Comparison of ENCODE assay signal across 16 cellular contexts in genomic region chr2:19617251-19617650, GRCh38.
"Had no signal": no experiment of that assay in that cellular context is flagged by ENCODE, and none has a peak within 500 bp of the region (broad histone marks: within the 10 kb centered on the region; RNA-seq: fewer than 3 reads in every experiment).

No MANE protein-coding gene starts in this region.

- ATAC-seq: activated T-helper 17 cell treated with anti-CD3 and anti-CD28 coated beads, Interleukin-2, amount 50 U/mL, for 72 hours; left ventricle myocardium superior; stimulated activated naive CD8-positive, alpha-beta T cell treated with anti-CD3 and anti-CD28 coated beads, Interleukin-15, amount 100 ng/mL, for 72 hours; upper lobe of right lung had no signal

- H3K36me3 ChIP-seq: neural progenitor cell, upper lobe of right lung had no signal

- H3K4me3 ChIP-seq: hepatocyte, neural progenitor cell, testis, upper lobe of right lung had no signal

- H3K27me3 Mint-ChIP-seq: activated naive CD4-positive, alpha-beta T cell treated with anti-CD3 and anti-CD28 coated beads, Interleukin-2, amount 10 ng/mL, durations not matched to agents 7 days and 5 days had no signal

- H3K27ac Mint-ChIP-seq: activated naive CD4-positive, alpha-beta T cell treated with anti-CD3 and anti-CD28 coated beads, Interleukin-2, amount 10 ng/mL, durations not matched to agents 7 days and 5 days; activated T-helper 17 cell treated with anti-CD3 and anti-CD28 coated beads, Interleukin-2, amount 50 U/mL, for 72 hours; neural progenitor cell had no signal

- H3K27me3 ChIP-seq: hepatocyte, neural progenitor cell, testis, upper lobe of right lung had no signal

- H3K9me3 ChIP-seq: testis, upper lobe of right lung had no signal

- H3K36me3 Mint-ChIP-seq: activated naive CD4-positive, alpha-beta T cell treated with anti-CD3 and anti-CD28 coated beads, Interleukin-2, amount 10 ng/mL, durations not matched to agents 7 days and 5 days; neural progenitor cell had no signal

- H3K4me1 ChIP-seq: neural progenitor cell, parathyroid adenoma, testis, upper lobe of right lung had no signal

- H2AFZ ChIP-seq: hepatocyte, neural progenitor cell, parathyroid adenoma had no signal

- H3K9ac ChIP-seq: neural progenitor cell, parathyroid adenoma had no signal

- H3K27ac ChIP-seq: epithelial cell of prostate, hepatocyte, neural progenitor cell, parathyroid adenoma, testis, upper lobe of right lung had no signal

- H3K79me2 ChIP-seq: hepatocyte, parathyroid adenoma had no signal

- DNase-seq: activated CD4-positive, alpha-beta T cell treated with anti-CD3 and anti-CD28 coated beads for 4 hours; activated naive CD4-positive, alpha-beta T cell treated with anti-CD3 and anti-CD28 coated beads, Interleukin-2, amount 10 ng/mL, durations not matched to agents 7 days and 5 days; cortex of kidney; effector memory CD4-positive, alpha-beta T cell; left ventricle myocardium superior; mesendoderm; stimulated activated CD4-positive, alpha-beta T cell treated with anti-CD3 and anti-CD28 coated beads, Interleukin-15, amount 100 ng/mL, for 24 hours; stimulated activated CD4-positive, alpha-beta T cell treated with anti-CD3 and anti-CD28 coated beads, Interleukin-4, amount 100 ng/mL, for 24 hours; stimulated activated naive CD8-positive, alpha-beta T cell treated with anti-CD3 and anti-CD28 coated beads, Interleukin-15, amount 100 ng/mL, for 72 hours; testis; upper lobe of right lung had no signal

- H3K4me1 Mint-ChIP-seq: activated naive CD4-positive, alpha-beta T cell treated with anti-CD3 and anti-CD28 coated beads, Interleukin-2, amount 10 ng/mL, durations not matched to agents 7 days and 5 days; activated T-helper 17 cell treated with anti-CD3 and anti-CD28 coated beads, Interleukin-2, amount 50 U/mL, for 72 hours; neural progenitor cell; stimulated activated naive CD8-positive, alpha-beta T cell treated with anti-CD3 and anti-CD28 coated beads, Interleukin-15, amount 100 ng/mL, for 72 hours had no signal

- H3K4me2 ChIP-seq: hepatocyte, neural progenitor cell had no signal

- H3K4me3 Mint-ChIP-seq: activated naive CD4-positive, alpha-beta T cell treated with anti-CD3 and anti-CD28 coated beads, Interleukin-2, amount 10 ng/mL, durations not matched to agents 7 days and 5 days; activated T-helper 17 cell treated with anti-CD3 and anti-CD28 coated beads, Interleukin-2, amount 50 U/mL, for 72 hours; neural progenitor cell; stimulated activated naive CD8-positive, alpha-beta T cell treated with anti-CD3 and anti-CD28 coated beads, Interleukin-15, amount 100 ng/mL, for 72 hours had no signal
